Comparison of ENCODE assay signal across 25 cellular contexts in the genomic region with DNA sequence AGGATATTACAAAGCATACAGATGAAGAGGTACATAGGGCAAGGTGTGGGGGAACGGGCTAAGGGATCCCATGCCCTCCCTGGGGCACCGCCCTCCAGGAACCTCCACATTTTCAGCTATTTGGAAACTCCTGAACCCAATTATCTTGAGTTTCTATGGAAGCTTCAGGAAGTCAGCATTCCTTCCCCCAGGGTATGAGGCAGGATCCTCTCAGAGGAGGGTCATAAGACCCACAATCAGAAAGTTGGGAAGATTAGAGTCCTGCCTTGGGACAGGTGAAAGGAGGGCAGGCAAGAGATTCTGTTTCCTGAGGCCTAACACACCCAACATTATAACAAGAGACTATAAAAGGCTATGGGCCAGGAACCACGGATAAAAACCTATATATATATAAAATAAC.
DNase-seq lines count a peak whose midpoint lies in the region; ATAC-seq, FAIRE-seq and TF ChIP-seq lines count a peak whose summit lies in the region.
"Had no signal": no experiment of that assay in that cellular context is flagged by ENCODE, and none has a peak within 500 bp of the region (broad histone marks: within the 10 kb centered on the region; RNA-seq: fewer than 3 reads in every experiment).

No MANE protein-coding gene starts in this region.

- peaks cover 4 to 24% (median 12%) of the 10 kb centered on the region in 3 experiments; a peak in 6 of 7 replicates for H3K36me3 Mint-ChIP-seq in H9 (ENCODE audit: insufficient read depth in 1 of 3, low read depth in 3 of 3)
- no peaks in the 10 kb centered on the region for H3K36me3 Mint-ChIP-seq in activated CD8-positive, alpha-beta memory T cell treated with anti-CD3 and anti-CD28 coated beads, Interleukin-2, amount 10 ng/mL, durations not matched to agents 7 days and 5 days
- H3K36me3 Mint-ChIP-seq: CD4-positive, alpha-beta memory T cell; natural killer cell treated with Interleukin-12 subunit alpha and Interleukin-12 subunit beta and Interleukin-15 and Interleukin-18, amount 100 ng/mL, for 72 hours; stimulated activated naive B cell treated with anti-CD40 and anti-IgM and Interleukin-4, amounts not matched to agents 10 μg/mL and 1 μg/mL and 100 μg/mL, for 72 hours had no signal

- no CpG with 5 or more reads among the region's 3 CpGs for WGBS in H9 (ENCODE audit: extremely low coverage, insufficient read length, low lambda C conversion rate)
- WGBS in thyroid gland, 2 donors = 89 to 93% methylated on average over 3 of the region's 3 CpGs
- WGBS in esophagus muscularis mucosa = 95% methylated on average over 3 of the region's 3 CpGs

- no peak overlapping the region for H4K5ac ChIP-seq in H9 (ENCODE audit: insufficient read length, low read depth, low read length)

- H3K4me3 ChIP-seq in thyroid gland (replicated peaks in 1 of 3) (no peak overlapping the region), esophagus muscularis mucosa (no peak overlapping the region)
- H3K4me3 ChIP-seq: dorsolateral prefrontal cortex, suprapubic skin had no signal

- H3K36me3 ChIP-seq in thyroid gland = no peaks in the 10 kb centered on the region
- no peaks in the 10 kb centered on the region for H3K36me3 ChIP-seq in esophagus muscularis mucosa
- H3K36me3 ChIP-seq: suprapubic skin had no signal

- H3K9me3 Mint-ChIP-seq in H9 = peaks cover 12 to 15% of the 10 kb centered on the region in 2 experiments
- peaks cover 2% of the 10 kb centered on the region for H3K9me3 Mint-ChIP-seq in activated CD8-positive, alpha-beta memory T cell treated with anti-CD3 and anti-CD28 coated beads, Interleukin-2, amount 10 ng/mL, durations not matched to agents 7 days and 5 days (ENCODE audit: low read depth)
- H3K9me3 Mint-ChIP-seq: central memory CD8-positive, alpha-beta T cell; natural killer cell treated with Interleukin-12 subunit alpha and Interleukin-12 subunit beta and Interleukin-15 and Interleukin-18, amount 100 ng/mL, for 72 hours; stimulated activated naive B cell treated with anti-CD40 and anti-IgM and Interleukin-4, amounts not matched to agents 10 μg/mL and 1 μg/mL and 100 μg/mL, for 72 hours had no signal

- H4K8ac ChIP-seq in H9 (replicated peaks; ENCODE audit: insufficient read length, low read depth, low read length) = no peak overlapping the region

- H3K23ac ChIP-seq in H9 (ENCODE audit: insufficient read length, low read depth, low read length) = no peak overlapping the region

- H2BK15ac ChIP-seq in H9 (ENCODE audit: low read depth, low read length) = no peak overlapping the region

- TF ChIP-seq CTCF in H9 (conservative IDR thresholded peaks at IDR 0.05) (no peak), foreskin keratinocyte (conservative IDR thresholded peaks at IDR 0.05) (no peak), thyroid gland (IDR thresholded peaks at IDR 0.05) (no peak), esophagus muscularis mucosa (IDR thresholded peaks at IDR 0.05) (no peak)

- CTCF ChIA-PET in activated CD8-positive, alpha-beta memory T cell treated with anti-CD3 and anti-CD28 coated beads, Interleukin-2, amount 10 ng/mL, durations not matched to agents 7 days and 5 days (lab: Charles Lee) = no interaction called here

- H3K4me1 Mint-ChIP-seq in H9 = peaks cover 38 to 46% of the 10 kb centered on the region in 2 experiments
- H3K4me1 Mint-ChIP-seq in activated CD8-positive, alpha-beta memory T cell treated with anti-CD3 and anti-CD28 coated beads, Interleukin-2, amount 10 ng/mL, durations not matched to agents 7 days and 5 days = no peaks in the 10 kb centered on the region
- H3K4me1 Mint-ChIP-seq: central memory CD8-positive, alpha-beta T cell had no signal

- H3K9me3 ChIP-seq in H9 (ENCODE audit: control insufficient read depth, low read depth, low read length) (no peaks in the 10 kb centered on the region), thyroid gland (no peaks in the 10 kb centered on the region), esophagus muscularis mucosa (no peaks in the 10 kb centered on the region)
- H3K9me3 ChIP-seq: suprapubic skin had no signal

- no peak for TF ChIP-seq EP300 in esophagus muscularis mucosa (IDR thresholded peaks at IDR 0.05)

- no peak overlapping the region for H3K4me3 Mint-ChIP-seq in H9
- H3K4me3 Mint-ChIP-seq in activated CD8-positive, alpha-beta memory T cell treated with anti-CD3 and anti-CD28 coated beads, Interleukin-2, amount 10 ng/mL, durations not matched to agents 7 days and 5 days = no peak overlapping the region
- H3K4me3 Mint-ChIP-seq: activated naive CD8-positive, alpha-beta T cell; activated T-helper 1 cell treated with anti-CD3 and anti-CD28 coated beads, Interleukin-12 subunit alpha, Interleukin-12 subunit beta, Interleukin-2, Interleukin-4 antibody, amounts not matched to agents 30 ng/mL and 10 ng/mL and 1 ng/mL, durations not matched to agents 14 hours and 24 hours and 36 hours; CD4-positive, alpha-beta memory T cell; central memory CD8-positive, alpha-beta T cell; natural killer cell treated with Interleukin-12 subunit alpha and Interleukin-12 subunit beta and Interleukin-15 and Interleukin-18, amount 100 ng/mL, for 72 hours; stimulated activated naive B cell treated with anti-CD40 and anti-IgM and Interleukin-4, amounts not matched to agents 10 μg/mL and 1 μg/mL and 100 μg/mL, for 72 hours had no signal

- no peak overlapping the region for H3K18ac ChIP-seq in H9 (ENCODE audit: insufficient read length, low read depth, low read length)

- no peak overlapping the region for H3K9ac ChIP-seq in H9 (ENCODE audit: extremely low read depth, insufficient read length, low read length)

- no peak overlapping the region for H2BK12ac ChIP-seq in H9 (ENCODE audit: insufficient read length, low read depth, low read length)

- H3K56ac ChIP-seq in H9 (ENCODE audit: insufficient read length, low read depth, low read length) = no peak overlapping the region

- no peak overlapping the region for H3K4me2 ChIP-seq in H9 (ENCODE audit: insufficient read depth, insufficient read length, low read length)

- H3K79me1 ChIP-seq in H9 (ENCODE audit: insufficient read depth, low read depth, low read length, poor library complexity, severe bottlenecking) = no peaks in the 10 kb centered on the region

- intact Hi-C loops in thyroid gland (cut with DNase I) (no loop called here), esophagus muscularis mucosa (cut with DNase I) (no loop called here)

- TF ChIP-seq POLR2A in thyroid gland (IDR thresholded peaks at IDR 0.05) = no peak
- TF ChIP-seq POLR2A in esophagus muscularis mucosa (IDR thresholded peaks at IDR 0.05; ENCODE audit: low read depth) = no peak

- DNase-seq in H9 (no peak), SK-MEL-5 (ENCODE audit: low read depth, low spot score) (peak; percentile 36), foreskin keratinocyte (no peak), thyroid gland (no peak), esophagus muscularis mucosa (ENCODE audit: extremely low spot score) (no peak), HTR-8/SVneo (ENCODE audit: insufficient read length, low spot score) (no peak)
- no peak for DNase-seq in activated CD8-positive, alpha-beta memory T cell treated with anti-CD3 and anti-CD28 coated beads, Interleukin-2, amount 10 ng/mL, durations not matched to agents 7 days and 5 days
- DNase-seq: activated CD4-positive, alpha-beta T cell treated with anti-CD3 and anti-CD28 coated beads, Interleukin-2, amount 50 U/mL, for 1 hour; aorta; CD4-positive, alpha-beta memory T cell; dorsolateral prefrontal cortex; GDM1; Karpas-422; NCI-H1694; NCI-H2171; stimulated activated CD4-positive, alpha-beta T cell treated with anti-CD3 and anti-CD28 coated beads, Interleukin-4, amount 100 ng/mL, for 24 hours; stimulated activated naive B cell treated with anti-CD40 and anti-IgM and Interleukin-4, amounts not matched to agents 10 μg/mL and 1 μg/mL and 100 μg/mL, for 72 hours had no signal

- no peak overlapping the region for H3K4ac ChIP-seq in H9 (ENCODE audit: low read depth, low read length)

- H3K4me1 ChIP-seq in H9 (ENCODE audit: insufficient read depth, low read length) (peaks cover 9% of the 10 kb centered on the region; the same call in 1 of the 2 replicates), foreskin keratinocyte (peaks cover 4% of the 10 kb centered on the region), thyroid gland (peaks cover 12 to 19% of the 10 kb centered on the region in 2 donors), esophagus muscularis mucosa (no peaks in the 10 kb centered on the region)

- H2BK5ac ChIP-seq in H9 (ENCODE audit: insufficient read length, low read length) = no peak overlapping the region

- in situ Hi-C loops in SK-MEL-5 (cut with HindIII; ENCODE audit: low pct_unique_long_range_greater_than_20kb, low sequenced_read_pairs) = no loop called here

- H4K91ac ChIP-seq in H9 (ENCODE audit: insufficient read length, low read depth, low read length) = no peak overlapping the region

- peak overlapping the region; percentile 29 for H3T11ph ChIP-seq in H9 (ENCODE audit: low read length)

- ATAC-seq in foreskin keratinocyte = no peak
- no peak for ATAC-seq in activated CD8-positive, alpha-beta memory T cell treated with anti-CD3 and anti-CD28 coated beads, Interleukin-2, amount 10 ng/mL, durations not matched to agents 7 days and 5 days
- ATAC-seq: natural killer cell treated with Interleukin-12 subunit alpha and Interleukin-12 subunit beta and Interleukin-15 and Interleukin-18, amount 100 ng/mL, for 72 hours; SK-N-SH treated with all-trans-retinoic acid at 6 μM for 48 hours; stimulated activated naive B cell treated with anti-CD40 and anti-IgM and Interleukin-4, amounts not matched to agents 10 μg/mL and 1 μg/mL and 100 μg/mL, for 72 hours had no signal

- no peaks in the 10 kb centered on the region for H3K23me2 ChIP-seq in H9 (ENCODE audit: insufficient read length, low read depth, low read length, poor library complexity, severe bottlenecking)

- H3K79me2 ChIP-seq in H9 (ENCODE audit: insufficient read depth, low read length) = no peaks in the 10 kb centered on the region

- no peak overlapping the region for H3K14ac ChIP-seq in H9 (ENCODE audit: insufficient read depth, low read length)

- no peaks in the 10 kb centered on the region for H3K27me3 ChIP-seq in H9 (ENCODE audit: insufficient read depth, low read length)
- H3K27me3 ChIP-seq in foreskin keratinocyte = no peaks in the 10 kb centered on the region
- no peaks in the 10 kb centered on the region for H3K27me3 ChIP-seq in thyroid gland
- H3K27me3 ChIP-seq in esophagus muscularis mucosa = no peaks in the 10 kb centered on the region
- H3K27me3 ChIP-seq: suprapubic skin had no signal

- H3K27ac Mint-ChIP-seq in H9 = no peak overlapping the region; a peak in 1 of 7 replicates
- H3K27ac Mint-ChIP-seq in activated CD8-positive, alpha-beta memory T cell treated with anti-CD3 and anti-CD28 coated beads, Interleukin-2, amount 10 ng/mL, durations not matched to agents 7 days and 5 days = no peak overlapping the region
- H3K27ac Mint-ChIP-seq: activated naive CD8-positive, alpha-beta T cell; natural killer cell treated with Interleukin-12 subunit alpha and Interleukin-12 subunit beta and Interleukin-15 and Interleukin-18, amount 100 ng/mL, for 72 hours; stimulated activated naive B cell treated with anti-CD40 and anti-IgM and Interleukin-4, amounts not matched to agents 10 μg/mL and 1 μg/mL and 100 μg/mL, for 72 hours had no signal

- no peak overlapping the region for H2AFZ ChIP-seq in H9 (ENCODE audit: low read length)

- FAIRE-seq in HTR-8/SVneo (lab: Jason Lieb, UNC) = no peak
- FAIRE-seq: endothelial cell of umbilical vein, GM18507 had no signal

- no peak overlapping the region for H2BK120ac ChIP-seq in H9 (ENCODE audit: low read depth, low read length, poor library complexity, severe bottlenecking)

- no peak overlapping the region for H2BK20ac ChIP-seq in H9 (ENCODE audit: low read depth, low read length, poor library complexity, severe bottlenecking)

- H3K27ac ChIP-seq in H9 (ENCODE audit: insufficient read length, low read depth, low read length) = no peak overlapping the region
- H3K27ac ChIP-seq in foreskin keratinocyte = peak overlapping the region; percentile 69
- H3K27ac ChIP-seq in thyroid gland = peak overlapping the region; percentile 77 to 96 (median 85)
- H3K27ac ChIP-seq in esophagus muscularis mucosa (replicated peaks in 1 of 4) = no peak overlapping the region
- H3K27ac ChIP-seq: dorsolateral prefrontal cortex had no signal

- no peaks in the 10 kb centered on the region for H3K27me3 Mint-ChIP-seq in H9 (ENCODE audit: low read depth)
- H3K27me3 Mint-ChIP-seq in activated CD8-positive, alpha-beta memory T cell treated with anti-CD3 and anti-CD28 coated beads, Interleukin-2, amount 10 ng/mL, durations not matched to agents 7 days and 5 days = no peaks in the 10 kb centered on the region
- H3K27me3 Mint-ChIP-seq: activated naive CD8-positive, alpha-beta T cell had no signal

- H4K20me1 ChIP-seq in H9 (ENCODE audit: control insufficient read depth, insufficient read depth, insufficient read length) = no peaks in the 10 kb centered on the region

- H2AK5ac ChIP-seq in H9 (ENCODE audit: insufficient read length, low read length) = no peak overlapping the region

Comparison
In these comparisons a context has a peak if more than half of its experiments do, and no peak if none do; other contexts are left out.
1. H3K27ac ChIP-seq: peak in foreskin keratinocyte (single experiment) and thyroid gland (3 of 3); none in H9 (single experiment) and esophagus muscularis mucosa (0 of 4).